ENCODE assay signal across 13 cellular contexts in the genomic region with DNA sequence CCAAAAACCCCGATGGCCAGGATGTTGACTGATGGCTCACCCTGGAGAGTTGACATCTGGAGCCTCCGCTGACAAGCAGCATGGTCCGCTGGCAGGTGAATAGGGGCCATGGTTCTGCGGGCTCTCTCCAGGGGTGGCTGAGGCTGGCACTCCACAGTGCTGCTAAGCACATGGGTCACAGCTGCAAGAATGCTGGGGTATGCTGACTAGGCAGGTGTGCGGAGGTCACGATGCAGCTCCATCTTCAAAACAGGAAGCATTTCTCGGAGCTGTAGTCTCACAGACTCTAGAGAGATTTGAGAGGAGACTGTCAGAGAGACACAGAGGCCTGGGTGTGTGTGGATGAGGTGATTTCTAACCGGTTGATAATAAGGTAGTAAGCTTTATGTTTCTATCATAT.
DNase-seq lines count a peak whose midpoint lies in the region; ATAC-seq lines count a peak whose summit lies in the region.
"Had no signal": no experiment of that assay in that cellular context is flagged by ENCODE, and none has a peak within 500 bp of the region (broad histone marks: within the 10 kb centered on the region; RNA-seq: fewer than 3 reads in every experiment).

No MANE protein-coding gene starts in this region.

- peak overlapping the region; percentile 24 for H3K9ac ChIP-seq in neuronal stem cell (ENCODE audit: low read depth, low read length, poor library complexity)
- H3K9ac ChIP-seq: KMS-11 had no signal

- no peaks in the 10 kb centered on the region for H3K79me1 ChIP-seq in neuronal stem cell (ENCODE audit: low read depth, low read length)

- peaks cover 18 to 32% (median 29%) of the 10 kb centered on the region in 3 donors for H3K4me1 Mint-ChIP-seq in IgD-negative memory B cell
- peaks cover 47% of the 10 kb centered on the region for H3K4me1 Mint-ChIP-seq in activated CD8-positive, alpha-beta T cell treated with anti-CD3 and anti-CD28 coated beads, Interleukin-2, amount 10 ng/mL, durations not matched to agents 7 days and 5 days (ENCODE audit: low read depth)

- POLR2A ChIA-PET in activated CD8-positive, alpha-beta T cell treated with anti-CD3 and anti-CD28 coated beads, Interleukin-2, amount 10 ng/mL, durations not matched to agents 7 days and 5 days (lab: Charles Lee) = interaction anchor here (1.0 kb wide), 1 partner anchor 54 kb away, joined by 3 read pairs; no protein-coding TSS in a partner anchor

- no peak overlapping the region for H2AK5ac ChIP-seq in neuronal stem cell (ENCODE audit: low read depth, low read length)

- H2BK5ac ChIP-seq in neuronal stem cell (ENCODE audit: low read length) = no peak overlapping the region

- H3K4me3 ChIP-seq in neuronal stem cell (ENCODE audit: low read length in 2 of 2) = peak overlapping the region in 1 of 2 donors; percentile 29
- H3K4me3 ChIP-seq: breast epithelium, esophagus squamous epithelium, GM23338 had no signal

- H3K27ac ChIP-seq in neuronal stem cell (replicated peaks; ENCODE audit: low read length) = no peak overlapping the region
- H3K27ac ChIP-seq: breast epithelium, esophagus squamous epithelium, KMS-11 had no signal

- no peaks in the 10 kb centered on the region for H3K27me3 Mint-ChIP-seq in IgD-negative memory B cell
- no peaks in the 10 kb centered on the region for H3K27me3 Mint-ChIP-seq in activated CD8-positive, alpha-beta T cell treated with anti-CD3 and anti-CD28 coated beads, Interleukin-2, amount 10 ng/mL, durations not matched to agents 7 days and 5 days (ENCODE audit: low read depth)

- H2BK120ac ChIP-seq in neuronal stem cell (ENCODE audit: low read depth, low read length) = no peak overlapping the region

- H3K36me3 Mint-ChIP-seq in IgD-negative memory B cell = peaks cover 7% of the 10 kb centered on the region
- peaks cover 6% of the 10 kb centered on the region for H3K36me3 Mint-ChIP-seq in activated CD8-positive, alpha-beta T cell treated with anti-CD3 and anti-CD28 coated beads, Interleukin-2, amount 10 ng/mL, durations not matched to agents 7 days and 5 days (ENCODE audit: low read depth)

- WGBS in neuronal stem cell (ENCODE audit: extremely low coverage in 2 of 2, insufficient read length in 2 of 2, insufficient replicate concordance in 1 of 2), 2 donors = no CpG with 5 or more reads among the region's 8 CpGs

- H3K4me3 Mint-ChIP-seq in IgD-negative memory B cell = peak overlapping the region in 3 of 4 donors; percentile 6 to 67 (median 56)
- peak overlapping the region; percentile 48 for H3K4me3 Mint-ChIP-seq in activated CD8-positive, alpha-beta T cell treated with anti-CD3 and anti-CD28 coated beads, Interleukin-2, amount 10 ng/mL, durations not matched to agents 7 days and 5 days
- H3K4me3 Mint-ChIP-seq: GM23338 had no signal

- H3K27me3 ChIP-seq in neuronal stem cell (ENCODE audit: control insufficient read depth in 3 of 3, insufficient read depth in 3 of 3, low read depth in 1 of 3, low read length in 3 of 3) = no peaks in the 10 kb centered on the region
- H3K27me3 ChIP-seq: breast epithelium, esophagus squamous epithelium had no signal

- no peak overlapping the region for H2BK12ac ChIP-seq in neuronal stem cell (ENCODE audit: low read length)

- no peak overlapping the region for H4K8ac ChIP-seq in neuronal stem cell (ENCODE audit: low read depth, low read length)

- no peak overlapping the region for H2AFZ ChIP-seq in neuronal stem cell (ENCODE audit: low read length)
- H2AFZ ChIP-seq: GM23338 had no signal

- H3K23ac ChIP-seq in neuronal stem cell (ENCODE audit: low read depth, low read length, poor library complexity) = peak overlapping the region; percentile 53

- no peaks in the 10 kb centered on the region for H3K9me3 Mint-ChIP-seq in IgD-negative memory B cell
- no peaks in the 10 kb centered on the region for H3K9me3 Mint-ChIP-seq in activated CD8-positive, alpha-beta T cell treated with anti-CD3 and anti-CD28 coated beads, Interleukin-2, amount 10 ng/mL, durations not matched to agents 7 days and 5 days (ENCODE audit: insufficient read depth)
- H3K9me3 Mint-ChIP-seq: GM23338 had no signal

- H3K4me2 ChIP-seq in neuronal stem cell (ENCODE audit: insufficient read depth, low read length, poor library complexity, severe bottlenecking) = no peak overlapping the region
- H3K4me2 ChIP-seq: GM23338, KMS-11 had no signal

- CTCF ChIA-PET in activated CD8-positive, alpha-beta T cell treated with anti-CD3 and anti-CD28 coated beads, Interleukin-2, amount 10 ng/mL, durations not matched to agents 7 days and 5 days (lab: Charles Lee) = interaction anchor here (1.2 to 1.4 kb wide), 2 partner anchors 194 to 227 kb away, joined by 3 to 7 read pairs; no protein-coding TSS in a partner anchor

- H3K9me3 ChIP-seq in neuronal stem cell (replicated peaks in 1 of 2; ENCODE audit: control insufficient read depth in 2 of 2, insufficient read depth in 1 of 2, low read depth in 1 of 2, low read length in 2 of 2) = no peaks in the 10 kb centered on the region
- H3K9me3 ChIP-seq: breast epithelium, esophagus squamous epithelium had no signal

- peak overlapping the region; percentile 52 to 89 (median 53) for H3K27ac Mint-ChIP-seq in IgD-negative memory B cell
- peak overlapping the region; percentile 81 for H3K27ac Mint-ChIP-seq in activated CD8-positive, alpha-beta T cell treated with anti-CD3 and anti-CD28 coated beads, Interleukin-2, amount 10 ng/mL, durations not matched to agents 7 days and 5 days

- peaks cover 3 to 4% of the 10 kb centered on the region in 2 donors for H3K4me1 ChIP-seq in neuronal stem cell (ENCODE audit: control insufficient read depth in 2 of 2, insufficient read depth in 1 of 2, low read depth in 1 of 2, low read length in 2 of 2)
- H3K4me1 ChIP-seq: breast epithelium had no signal

- H2BK15ac ChIP-seq in neuronal stem cell (ENCODE audit: low read length) = no peak overlapping the region

- H3K18ac ChIP-seq in neuronal stem cell (ENCODE audit: low read length) = no peak overlapping the region

- H3K4ac ChIP-seq in neuronal stem cell (ENCODE audit: low read length) = no peak overlapping the region

- peak; percentile 45 for ATAC-seq in activated CD8-positive, alpha-beta T cell treated with anti-CD3 and anti-CD28 coated beads, Interleukin-2, amount 10 ng/mL, durations not matched to agents 7 days and 5 days
- ATAC-seq: GM23338 had no signal

- no peak overlapping the region for H4K91ac ChIP-seq in neuronal stem cell (ENCODE audit: low read depth, low read length, poor library complexity)

- H3K36me3 ChIP-seq in neuronal stem cell (replicated peaks in 1 of 2; ENCODE audit: control insufficient read depth in 2 of 2, insufficient read depth in 2 of 2, low read length in 2 of 2) = no peaks in the 10 kb centered on the region
- H3K36me3 ChIP-seq: breast epithelium, esophagus squamous epithelium had no signal

- DNase-seq in NCI-H146 (lab: John Stamatoyannopoulos, UW) (peak; percentile 46), NCI-H146 treated with DMSO at 0.1 percent for 48 hours (lab: John Stamatoyannopoulos, UW; ENCODE audit: unreplicated experiment) (no peak), neuronal stem cell (ENCODE audit: low spot score) (no peak), NCI-H774 (lab: John Stamatoyannopoulos, UW) (no peak), NCI-H2107 (lab: John Stamatoyannopoulos, UW) (no peak), NCI-H128 (lab: John Stamatoyannopoulos, UW; ENCODE audit: unreplicated experiment) (no peak)
- peak; percentile 37 for DNase-seq in activated CD8-positive, alpha-beta T cell treated with anti-CD3 and anti-CD28 coated beads, Interleukin-2, amount 10 ng/mL, durations not matched to agents 7 days and 5 days
- DNase-seq: esophagus squamous epithelium, NCI-H345 had no signal

- H3K14ac ChIP-seq in neuronal stem cell (ENCODE audit: low read length) = peak overlapping the region; percentile 83

Comparison
In these comparisons a context has a peak if more than half of its experiments do, and no peak if none do; other contexts are left out.
1. DNase-seq: peak in NCI-H146 (single experiment) and activated CD8-positive, alpha-beta T cell treated with anti-CD3 and anti-CD28 coated beads, Interleukin-2, amount 10 ng/mL, durations not matched to agents 7 days and 5 days (single experiment); none in NCI-H146 treated with DMSO at 0.1 percent for 48 hours (single experiment), neuronal stem cell (single experiment), NCI-H774 (single experiment), NCI-H2107 (single experiment) and NCI-H128 (single experiment).